7 cellular contexts compared by ENCODE assay signal in the genomic region with DNA sequence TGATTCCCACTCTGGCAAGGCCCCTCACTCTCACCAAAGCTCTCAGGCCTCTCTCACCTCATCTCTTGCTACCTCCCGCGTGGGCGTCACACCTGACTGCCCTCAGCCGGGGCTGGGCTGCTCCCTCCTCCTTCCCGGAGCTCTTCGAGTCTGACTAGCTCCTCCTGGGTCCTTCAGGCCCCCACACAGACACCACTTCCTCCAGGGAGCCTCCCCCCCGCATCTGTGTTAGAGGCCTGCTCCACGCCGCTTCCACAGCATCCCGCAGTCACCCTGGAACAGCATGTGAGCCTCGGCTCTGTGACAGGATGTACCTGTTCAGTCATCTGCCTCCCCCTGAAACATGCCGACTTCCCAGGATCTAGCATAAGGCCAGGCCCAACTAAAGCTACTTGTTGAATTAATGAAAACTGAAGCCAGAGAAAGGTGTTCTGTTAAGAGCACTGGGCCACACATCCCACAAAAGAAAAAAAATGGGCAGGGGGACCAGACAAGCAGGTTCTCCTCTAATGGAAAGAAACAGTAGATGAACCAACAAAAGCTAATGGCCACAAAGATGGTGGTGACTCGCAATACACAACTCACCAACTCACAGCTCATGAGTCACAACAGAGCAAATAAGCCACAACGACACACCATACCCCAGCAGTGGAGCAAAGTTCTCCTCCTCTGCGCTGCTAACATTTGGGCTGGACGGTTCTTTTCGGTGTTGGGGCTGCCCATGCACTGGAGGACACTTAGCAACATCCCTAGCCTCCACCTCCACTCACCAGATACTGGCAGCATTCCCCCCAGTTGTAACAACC. TPM values are rescaled to one million over a fixed set of nuclear protein-coding genes. Genes with fewer than 3 reads are reported as not detected.
DNase-seq lines count a peak whose midpoint lies in the region; TF ChIP-seq lines count a peak whose summit lies in the region.

No MANE protein-coding gene starts in this region.

- H3K27ac ChIP-seq in SU-DHL-6 (ENCODE audit: low read depth, low read length) (peak overlapping the region; percentile 99), caudate nucleus (ENCODE audit: low read depth, low read length) (peak overlapping the region; percentile 12), neural cell (ENCODE audit: low read length) (no peak overlapping the region)

- H4K20me1 ChIP-seq in SU-DHL-6 (ENCODE audit: low read depth, low read length): no peaks in the 10 kb centered on the region
- H4K20me1 ChIP-seq in neural cell (ENCODE audit: insufficient read depth): peaks cover 10% of the 10 kb centered on the region

- peak; percentile 1 for TF ChIP-seq POLR2A in GM19193 (IDR thresholded peaks at IDR 0.05; ENCODE audit: extremely low read depth, insufficient read depth, insufficient read length)

- H3K9me3 ChIP-seq in SU-DHL-6 (ENCODE audit: insufficient read depth, low read length) (no peaks in the 10 kb centered on the region), neural cell (ENCODE audit: low read length) (no peaks in the 10 kb centered on the region)

- H3K9me2 ChIP-seq in SU-DHL-6 (replicated peaks; ENCODE audit: insufficient read depth, low read length) (no peaks in the 10 kb centered on the region), neural cell (ENCODE audit: insufficient read depth, low read length) (no peaks in the 10 kb centered on the region)

- H3K4me2 ChIP-seq in SU-DHL-6 (ENCODE audit: low read depth, low read length, poor library complexity, severe bottlenecking) (peak overlapping the region; percentile 98), neural cell (ENCODE audit: low read length) (peak overlapping the region; percentile 35)

- peak overlapping the region; percentile 94 for H3K9ac ChIP-seq in SU-DHL-6 (ENCODE audit: low read length)
- H3K9ac ChIP-seq in neural cell (ENCODE audit: low read length): peak overlapping the region; percentile 25

- no peak for TF ChIP-seq RAD21 in neural cell (conservative IDR thresholded peaks at IDR 0.05)

- TF ChIP-seq CTCF in SU-DHL-6 (IDR thresholded peaks at IDR 0.05; ENCODE audit: insufficient read depth, low read length, poor library complexity, severe bottlenecking) (no peak), neural cell (IDR thresholded peaks at IDR 0.05; ENCODE audit: poor library complexity, severe bottlenecking) (no peak)

- peaks cover 79% of the 10 kb centered on the region for H3K79me2 ChIP-seq in SU-DHL-6 (ENCODE audit: insufficient read depth, low read length)
- peaks cover 65% of the 10 kb centered on the region for H3K79me2 ChIP-seq in neural cell (replicated peaks; ENCODE audit: insufficient read depth, low read length)

- DNase-seq in caudate nucleus (lab: John Stamatoyannopoulos, UW) (peak in 3 of 61 donors; percentile 25 to 28 (median 27)), COR-L47 (lab: John Stamatoyannopoulos, UW) (no peak), SK-N-DZ (ENCODE audit: low spot score) (no peak), NCI-H774 (lab: John Stamatoyannopoulos, UW) (no peak)

- H3F3A ChIP-seq in SU-DHL-6 (ENCODE audit: insufficient read depth) (peaks cover 50% of the 10 kb centered on the region), neural cell (ENCODE audit: insufficient read depth, low read length, poor library complexity, severe bottlenecking) (no peaks in the 10 kb centered on the region)

- H3K36me3 ChIP-seq in SU-DHL-6 (ENCODE audit: low read length): no peaks in the 10 kb centered on the region
- H3K36me3 ChIP-seq in neural cell (ENCODE audit: insufficient read depth, low read length): no peaks in the 10 kb centered on the region

- TF ChIP-seq EP300 in neural cell (conservative IDR thresholded peaks at IDR 0.05; ENCODE audit: poor library complexity, severe bottlenecking): no peak

- H2AFZ ChIP-seq in SU-DHL-6 (ENCODE audit: low read depth, low read length, severe bottlenecking): no peak overlapping the region
- no peak overlapping the region for H2AFZ ChIP-seq in neural cell (ENCODE audit: low read depth, low read length)

- no peaks in the 10 kb centered on the region for H3K27me3 ChIP-seq in SU-DHL-6 (ENCODE audit: low read length)
- H3K27me3 ChIP-seq in neural cell (ENCODE audit: insufficient read depth, low read depth, low read length): no peaks in the 10 kb centered on the region

- H3K4me3 ChIP-seq in SU-DHL-6 (ENCODE audit: insufficient read depth, low read length, poor library complexity, severe bottlenecking): peak overlapping the region; percentile 73
- H3K4me3 ChIP-seq in neural cell (ENCODE audit: low read length): peak overlapping the region; percentile 95

TF ChIP-seq in neural cell, 6 proteins besides CTCF, POLR2A, EP300 and RAD21:
- TF ChIP-seq TAF1 (IDR thresholded peaks at IDR 0.05; ENCODE audit: low read depth) (no peak), EZH2 (IDR thresholded peaks at IDR 0.05; ENCODE audit: borderline replicate concordance, insufficient read depth, low read length, poor library complexity, severe bottlenecking) (no peak), POLR2AphosphoS5 (IDR thresholded peaks at IDR 0.05) (no peak), MXI1 (conservative IDR thresholded peaks at IDR 0.05; ENCODE audit: poor library complexity, severe bottlenecking) (no peak), SMC3 (conservative IDR thresholded peaks at IDR 0.05; ENCODE audit: poor library complexity) (no peak)
- TF ChIP-seq, protein P1, sequence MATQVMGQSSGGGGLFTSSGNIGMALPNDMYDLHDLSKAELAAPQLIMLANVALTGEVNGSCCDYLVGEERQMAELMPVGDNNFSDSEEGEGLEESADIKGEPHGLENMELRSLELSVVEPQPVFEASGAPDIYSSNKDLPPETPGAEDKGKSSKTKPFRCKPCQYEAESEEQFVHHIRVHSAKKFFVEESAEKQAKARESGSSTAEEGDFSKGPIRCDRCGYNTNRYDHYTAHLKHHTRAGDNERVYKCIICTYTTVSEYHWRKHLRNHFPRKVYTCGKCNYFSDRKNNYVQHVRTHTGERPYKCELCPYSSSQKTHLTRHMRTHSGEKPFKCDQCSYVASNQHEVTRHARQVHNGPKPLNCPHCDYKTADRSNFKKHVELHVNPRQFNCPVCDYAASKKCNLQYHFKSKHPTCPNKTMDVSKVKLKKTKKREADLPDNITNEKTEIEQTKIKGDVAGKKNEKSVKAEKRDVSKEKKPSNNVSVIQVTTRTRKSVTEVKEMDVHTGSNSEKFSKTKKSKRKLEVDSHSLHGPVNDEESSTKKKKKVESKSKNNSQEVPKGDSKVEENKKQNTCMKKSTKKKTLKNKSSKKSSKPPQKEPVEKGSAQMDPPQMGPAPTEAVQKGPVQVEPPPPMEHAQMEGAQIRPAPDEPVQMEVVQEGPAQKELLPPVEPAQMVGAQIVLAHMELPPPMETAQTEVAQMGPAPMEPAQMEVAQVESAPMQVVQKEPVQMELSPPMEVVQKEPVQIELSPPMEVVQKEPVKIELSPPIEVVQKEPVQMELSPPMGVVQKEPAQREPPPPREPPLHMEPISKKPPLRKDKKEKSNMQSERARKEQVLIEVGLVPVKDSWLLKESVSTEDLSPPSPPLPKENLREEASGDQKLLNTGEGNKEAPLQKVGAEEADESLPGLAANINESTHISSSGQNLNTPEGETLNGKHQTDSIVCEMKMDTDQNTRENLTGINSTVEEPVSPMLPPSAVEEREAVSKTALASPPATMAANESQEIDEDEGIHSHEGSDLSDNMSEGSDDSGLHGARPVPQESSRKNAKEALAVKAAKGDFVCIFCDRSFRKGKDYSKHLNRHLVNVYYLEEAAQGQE (IDR thresholded peaks at IDR 0.05; ENCODE audit: borderline replicate concordance): no peak
TF ChIP-seq in neural cell: peak in this region for 0.

RNA-seq across cellular contexts. Expression of a gene that starts 3.0 kb away (rescaled TPM):
- polyA plus RNA-seq in neural cell: 20.0 and 33.0 TPM in 2 replicates
- polyA minus RNA-seq in neural cell: 27.1 and 32.1 TPM in 2 replicates
- polyA plus RNA-seq in SK-N-DZ (2014; cell fraction: cytosol; rRNA removed): 13.9 and 15.3 TPM in 2 replicates
- polyA plus RNA-seq in SK-N-DZ (2014; cell fraction: nucleus; rRNA removed): 22.0 and 32.5 TPM in 2 replicates

RNA-seq across cellular contexts. Expression of a gene that starts 24.1 kb away (rescaled TPM):
- polyA plus RNA-seq in neural cell: 61.1 and 86.8 TPM in 2 replicates
- 40.9 and 46.5 TPM in 2 replicates for polyA minus RNA-seq in neural cell
- 55.8 and 70.4 TPM in 2 replicates for polyA plus RNA-seq in SK-N-DZ (2014; cell fraction: cytosol; rRNA removed)
- polyA plus RNA-seq in SK-N-DZ (2014; cell fraction: nucleus; rRNA removed): 22.3 and 37.8 TPM in 2 replicates

RNA-seq across cellular contexts. Expression of a gene that starts 27.3 kb away (rescaled TPM):
- 0.84 and 2.3 TPM in 2 replicates for polyA plus RNA-seq in neural cell
- 1.0 and 1.9 TPM in 2 replicates for polyA minus RNA-seq in neural cell
- polyA plus RNA-seq in SK-N-DZ (2014; cell fraction: cytosol; rRNA removed): 0.29 and 0.75 TPM in 2 replicates
- 6.8 and 8.0 TPM in 2 replicates for polyA plus RNA-seq in SK-N-DZ (2014; cell fraction: nucleus; rRNA removed)

RNA-seq across cellular contexts. Expression of a gene that starts 28.0 kb away (rescaled TPM):
- polyA plus RNA-seq in neural cell: 213 and 244 TPM in 2 replicates
- polyA minus RNA-seq in neural cell: 171 and 174 TPM in 2 replicates
- 13.6 and 15.5 TPM in 2 replicates for polyA plus RNA-seq in SK-N-DZ (2014; cell fraction: cytosol; rRNA removed)
- polyA plus RNA-seq in SK-N-DZ (2014; cell fraction: nucleus; rRNA removed): 42.4 and 45.2 TPM in 2 replicates

RNA-seq across cellular contexts. Expression of a gene that starts 46.5 kb away (rescaled TPM):
- polyA plus RNA-seq in neural cell: 0.54 and 0.56 TPM in 2 replicates
- polyA minus RNA-seq in neural cell: 0.73 TPM in 1 of 2 replicates, not detected in the other
- 0.36 and 1.2 TPM in 2 replicates for polyA plus RNA-seq in SK-N-DZ (2014; cell fraction: cytosol; rRNA removed)
- polyA plus RNA-seq in SK-N-DZ (2014; cell fraction: nucleus; rRNA removed): 0.44 and 1.6 TPM in 2 replicates
